In genomic region chr9:130382086-130382485, GRCh38 we compare ENCODE assay signal across 23 cellular contexts.
"Had no signal": no experiment of that assay in that cellular context is flagged by ENCODE, and none has a peak within 500 bp of the region (broad histone marks: within the 10 kb centered on the region; RNA-seq: fewer than 3 reads in every experiment).

No MANE protein-coding gene starts in this region.

- H3K27me3 Mint-ChIP-seq: activated CD4-positive, alpha-beta memory T cell treated with anti-CD3 and anti-CD28 coated beads, Interleukin-2, amount 10 ng/mL, durations not matched to agents 7 days and 5 days; activated naive CD4-positive, alpha-beta T cell treated with anti-CD3 and anti-CD28 coated beads, Interleukin-2, amount 10 ng/mL, durations not matched to agents 7 days and 5 days had no signal

- H3K27ac ChIP-seq: brain microvascular endothelial cell, cardiac muscle cell had no signal

- H3K4me3 Mint-ChIP-seq: activated CD4-positive, alpha-beta memory T cell treated with anti-CD3 and anti-CD28 coated beads, Interleukin-2, amount 10 ng/mL, durations not matched to agents 7 days and 5 days; activated CD4-positive, alpha-beta T cell treated with anti-CD3 and anti-CD28 coated beads for 36 hours; activated naive CD4-positive, alpha-beta T cell treated with anti-CD3 and anti-CD28 coated beads, Interleukin-2, amount 10 ng/mL, durations not matched to agents 7 days and 5 days; activated naive CD8-positive, alpha-beta T cell treated with anti-CD3 and anti-CD28 coated beads for 36 hours; activated T-cell treated with anti-CD3 and anti-CD28 coated beads, Interleukin-2, amount 50 U/mL, for 72 hours; T-helper 1 cell treated with Interleukin-12 subunit alpha and Interleukin-12 subunit beta and Interleukin-4 antibody, amounts not matched to agents 30 μg/mL and 1 μg/mL, for 36 hours had no signal

- H3K36me3 Mint-ChIP-seq: activated naive CD4-positive, alpha-beta T cell treated with anti-CD3 and anti-CD28 coated beads, Interleukin-2, amount 10 ng/mL, durations not matched to agents 7 days and 5 days; activated naive CD8-positive, alpha-beta T cell treated with anti-CD3 and anti-CD28 coated beads for 36 hours had no signal

- FAIRE-seq: RCC 7860 had no signal

- H3K27ac Mint-ChIP-seq: activated CD4-positive, alpha-beta memory T cell treated with anti-CD3 and anti-CD28 coated beads, Interleukin-2, amount 10 ng/mL, durations not matched to agents 7 days and 5 days; activated CD4-positive, alpha-beta T cell treated with anti-CD3 and anti-CD28 coated beads for 36 hours; activated naive CD4-positive, alpha-beta T cell treated with anti-CD3 and anti-CD28 coated beads, Interleukin-2, amount 10 ng/mL, durations not matched to agents 7 days and 5 days; activated naive CD8-positive, alpha-beta T cell treated with anti-CD3 and anti-CD28 coated beads for 36 hours; activated T-cell treated with anti-CD3 and anti-CD28 coated beads, Interleukin-2, amount 50 U/mL, for 72 hours; activated T-helper 2 cell treated with anti-CD3 and anti-CD28 coated beads, Interferon-gamma antibody, Interleukin-2, Interleukin-4, amounts not matched to agents 10 μg/mL and 5 μg/mL and 100 μg/mL, durations not matched to agents 14 hours and 24 hours and 36 hours; T-helper 1 cell treated with Interleukin-12 subunit alpha and Interleukin-12 subunit beta and Interleukin-4 antibody, amounts not matched to agents 30 μg/mL and 1 μg/mL, for 36 hours had no signal

- ATAC-seq: activated CD4-positive, alpha-beta T cell treated with anti-CD3 and anti-CD28 coated beads for 36 hours; activated T-cell treated with anti-CD3 and anti-CD28 coated beads, Interleukin-2, amount 50 U/mL, for 72 hours; PC-3 had no signal

- H3K9me3 Mint-ChIP-seq: activated CD4-positive, alpha-beta memory T cell treated with anti-CD3 and anti-CD28 coated beads, Interleukin-2, amount 10 ng/mL, durations not matched to agents 7 days and 5 days; activated naive CD4-positive, alpha-beta T cell treated with anti-CD3 and anti-CD28 coated beads, Interleukin-2, amount 10 ng/mL, durations not matched to agents 7 days and 5 days; activated naive CD8-positive, alpha-beta T cell treated with anti-CD3 and anti-CD28 coated beads for 36 hours; activated T-cell treated with anti-CD3 and anti-CD28 coated beads, Interleukin-2, amount 50 U/mL, for 72 hours; activated T-helper 2 cell treated with anti-CD3 and anti-CD28 coated beads, Interferon-gamma antibody, Interleukin-2, Interleukin-4, amounts not matched to agents 10 μg/mL and 5 μg/mL and 100 μg/mL, durations not matched to agents 14 hours and 24 hours and 36 hours; T-helper 1 cell treated with Interleukin-12 subunit alpha and Interleukin-12 subunit beta and Interleukin-4 antibody, amounts not matched to agents 30 μg/mL and 1 μg/mL, for 36 hours had no signal

- H3K27me3 ChIP-seq: cardiac muscle cell had no signal

- DNase-seq: activated CD4-positive, alpha-beta memory T cell treated with anti-CD3 and anti-CD28 coated beads, Interleukin-2, amount 10 ng/mL, durations not matched to agents 7 days and 5 days; activated CD4-positive, alpha-beta T cell treated with anti-CD3 and anti-CD28 coated beads for 36 hours; activated CD4-positive, alpha-beta T cell treated with anti-CD3 and anti-CD28 coated beads, Interleukin-2, amount 50 U/mL, for 1 hour; activated CD4-positive, CD25-positive, alpha-beta regulatory T cell; activated gamma-delta T cell treated with Interleukin-2 at 50 U/mL for 16 hours; activated naive CD4-positive, alpha-beta T cell treated with anti-CD3 and anti-CD28 coated beads, Interleukin-2, amount 10 ng/mL, durations not matched to agents 7 days and 5 days; activated naive CD8-positive, alpha-beta T cell treated with anti-CD3 and anti-CD28 coated beads for 36 hours; activated T-cell treated with anti-CD3 and anti-CD28 coated beads, Interleukin-2, amount 50 U/mL, for 72 hours; brain microvascular endothelial cell; Karpas-422; MM.1S; NCI-H1436 treated with DMSO at 0.1 percent for 48 hours; NCI-H187; NCI-H2227 treated with DMSO at 0.1 percent for 48 hours; NCI-H446 treated with DMSO at 0.1 percent for 48 hours; NCI-H524 treated with DMSO at 0.1 percent for 48 hours; NCI-H748 treated with DMSO at 0.1 percent for 48 hours; PC-3; SHP77 treated with DMSO at 0.1 percent for 48 hours had no signal

- H3K36me3 ChIP-seq: brain microvascular endothelial cell, cardiac muscle cell had no signal

- H3K4me3 ChIP-seq: cardiac muscle cell had no signal

- H3K4me1 Mint-ChIP-seq: activated CD4-positive, alpha-beta memory T cell treated with anti-CD3 and anti-CD28 coated beads, Interleukin-2, amount 10 ng/mL, durations not matched to agents 7 days and 5 days; activated CD4-positive, alpha-beta T cell treated with anti-CD3 and anti-CD28 coated beads for 36 hours; activated naive CD4-positive, alpha-beta T cell treated with anti-CD3 and anti-CD28 coated beads, Interleukin-2, amount 10 ng/mL, durations not matched to agents 7 days and 5 days; activated naive CD8-positive, alpha-beta T cell treated with anti-CD3 and anti-CD28 coated beads for 36 hours had no signal
